22 cellular contexts compared by ENCODE assay signal in genomic region chr19:11210656-11210928, GRCh38. TPM values are rescaled to one million over a fixed set of nuclear protein-coding genes. Genes with fewer than 3 reads are reported as not detected.
DNase-seq lines count a peak whose midpoint lies in the region; ATAC-seq and TF ChIP-seq lines count a peak whose summit lies in the region.
"Had no signal": no experiment of that assay in that cellular context is flagged by ENCODE, and none has a peak within 500 bp of the region (broad histone marks: within the 10 kb centered on the region; RNA-seq: fewer than 3 reads in every experiment).

No MANE protein-coding gene starts in this region.

- H3K9me3 ChIP-seq in endodermal cell (ENCODE audit: control insufficient read depth, low read length) = no peaks in the 10 kb centered on the region

- H3K36me3 Mint-ChIP-seq in natural killer cell treated with Interleukin-12 subunit alpha and Interleukin-12 subunit beta and Interleukin-15 and Interleukin-18, amount 100 ng/mL, for 72 hours = no peaks in the 10 kb centered on the region
- H3K36me3 Mint-ChIP-seq in natural killer cell (no peaks in the 10 kb centered on the region), endodermal cell (ENCODE audit: low read depth) (peaks cover 36% of the 10 kb centered on the region)
- H3K36me3 Mint-ChIP-seq in activated T-helper 1 cell treated with anti-CD3 and anti-CD28 coated beads, Interleukin-12 subunit alpha, Interleukin-12 subunit beta, Interleukin-2, Interleukin-4 antibody, amounts not matched to agents 30 ng/mL and 10 ng/mL and 1 ng/mL, durations not matched to agents 14 hours and 24 hours and 36 hours (ENCODE audit: low read depth) = no peaks in the 10 kb centered on the region
- H3K36me3 Mint-ChIP-seq in stimulated activated naive B cell treated with anti-CD40 and anti-IgM and Interleukin-4, amounts not matched to agents 10 μg/mL and 1 μg/mL and 100 μg/mL, for 72 hours = peaks cover 8 to 25% of the 10 kb centered on the region in 2 donors
- H3K36me3 Mint-ChIP-seq: CD8-positive, alpha-beta memory T cell had no signal

- H3K27me3 ChIP-seq in endodermal cell (ENCODE audit: control insufficient read depth, insufficient read depth, low read length, poor library complexity, severe bottlenecking) = no peaks in the 10 kb centered on the region

- no peak for DNase-seq in natural killer cell treated with Interleukin-12 subunit alpha and Interleukin-12 subunit beta and Interleukin-15 and Interleukin-18, amount 100 ng/mL, for 72 hours (ENCODE audit: low spot score)
- DNase-seq in natural killer cell (no peak), caudate nucleus (lab: John Stamatoyannopoulos, UW) (no peak), endodermal cell (no peak)
- no peak for DNase-seq in activated T-helper 1 cell treated with anti-CD3 and anti-CD28 coated beads, Interleukin-12 subunit alpha, Interleukin-12 subunit beta, Interleukin-2, Interleukin-4 antibody, amounts not matched to agents 30 ng/mL and 10 ng/mL and 1 ng/mL, durations not matched to agents 14 hours and 24 hours and 36 hours (ENCODE audit: low spot score)
- DNase-seq in stimulated activated naive B cell treated with anti-CD40 and anti-IgM and Interleukin-4, amounts not matched to agents 10 μg/mL and 1 μg/mL and 100 μg/mL, for 72 hours = no peak
- DNase-seq: ACHN; C1 segment of cervical spinal cord; CD8-positive, alpha-beta memory T cell; DMS79; KBM-7; NCI-H1105; NCI-H1694; NCI-H2081 treated with DMSO at 0.1 percent for 48 hours; NCI-H748 treated with DMSO at 0.1 percent for 48 hours; OCI-M1; SHP77 had no signal

- intact Hi-C loops in natural killer cell (cut with micrococcal nuclease) = no loop called here
- intact Hi-C loops in activated T-helper 1 cell treated with anti-CD3 and anti-CD28 coated beads, Interleukin-12 subunit alpha, Interleukin-12 subunit beta, Interleukin-2, Interleukin-4 antibody, amounts not matched to agents 30 ng/mL and 10 ng/mL and 1 ng/mL, durations not matched to agents 14 hours and 24 hours and 36 hours (cut with micrococcal nuclease) = no loop called here

- TF ChIP-seq CTCF in natural killer cell (IDR thresholded peaks at IDR 0.05) = no peak
- no peak for TF ChIP-seq CTCF in endodermal cell (conservative IDR thresholded peaks at IDR 0.05)

- peaks cover 25% of the 10 kb centered on the region for H3K36me3 ChIP-seq in endodermal cell (ENCODE audit: control insufficient read depth, insufficient read depth, low read length)

- H3K27ac ChIP-seq in caudate nucleus (ENCODE audit: low read depth, low read length) (no peak overlapping the region), endodermal cell (ENCODE audit: low read depth, low read length) (no peak overlapping the region)
- H3K27ac ChIP-seq: SK-N-MC had no signal

- H3K9me3 Mint-ChIP-seq in natural killer cell treated with Interleukin-12 subunit alpha and Interleukin-12 subunit beta and Interleukin-15 and Interleukin-18, amount 100 ng/mL, for 72 hours = peaks cover 6% of the 10 kb centered on the region
- H3K9me3 Mint-ChIP-seq in natural killer cell (no peaks in the 10 kb centered on the region), endodermal cell (no peaks in the 10 kb centered on the region)
- H3K9me3 Mint-ChIP-seq in activated T-helper 1 cell treated with anti-CD3 and anti-CD28 coated beads, Interleukin-12 subunit alpha, Interleukin-12 subunit beta, Interleukin-2, Interleukin-4 antibody, amounts not matched to agents 30 ng/mL and 10 ng/mL and 1 ng/mL, durations not matched to agents 14 hours and 24 hours and 36 hours = peaks cover 13% of the 10 kb centered on the region
- peaks cover 14 to 15% of the 10 kb centered on the region in 2 donors for H3K9me3 Mint-ChIP-seq in stimulated activated naive B cell treated with anti-CD40 and anti-IgM and Interleukin-4, amounts not matched to agents 10 μg/mL and 1 μg/mL and 100 μg/mL, for 72 hours
- H3K9me3 Mint-ChIP-seq: CD8-positive, alpha-beta memory T cell had no signal

- H3K4me1 ChIP-seq in endodermal cell (ENCODE audit: control insufficient read depth, insufficient read depth, low read length) = no peaks in the 10 kb centered on the region

- peaks cover 12 to 14% of the 10 kb centered on the region in 2 donors for H3K4me1 Mint-ChIP-seq in natural killer cell treated with Interleukin-12 subunit alpha and Interleukin-12 subunit beta and Interleukin-15 and Interleukin-18, amount 100 ng/mL, for 72 hours (ENCODE audit: low read depth in 2 of 2)
- H3K4me1 Mint-ChIP-seq in natural killer cell (no peaks in the 10 kb centered on the region), endodermal cell (no peaks in the 10 kb centered on the region)
- no peaks in the 10 kb centered on the region for H3K4me1 Mint-ChIP-seq in activated T-helper 1 cell treated with anti-CD3 and anti-CD28 coated beads, Interleukin-12 subunit alpha, Interleukin-12 subunit beta, Interleukin-2, Interleukin-4 antibody, amounts not matched to agents 30 ng/mL and 10 ng/mL and 1 ng/mL, durations not matched to agents 14 hours and 24 hours and 36 hours (ENCODE audit: low read depth)
- peaks cover 14 to 15% of the 10 kb centered on the region in 2 donors for H3K4me1 Mint-ChIP-seq in stimulated activated naive B cell treated with anti-CD40 and anti-IgM and Interleukin-4, amounts not matched to agents 10 μg/mL and 1 μg/mL and 100 μg/mL, for 72 hours
- H3K4me1 Mint-ChIP-seq: CD8-positive, alpha-beta memory T cell had no signal

- peaks cover 0 to 5% of the 10 kb centered on the region in 2 donors for H3K27me3 Mint-ChIP-seq in natural killer cell treated with Interleukin-12 subunit alpha and Interleukin-12 subunit beta and Interleukin-15 and Interleukin-18, amount 100 ng/mL, for 72 hours
- H3K27me3 Mint-ChIP-seq in natural killer cell (ENCODE audit: low read depth in 2 of 2) (no peaks in the 10 kb centered on the region), endodermal cell (ENCODE audit: insufficient read depth) (no peaks in the 10 kb centered on the region)
- peaks cover 2% of the 10 kb centered on the region for H3K27me3 Mint-ChIP-seq in activated T-helper 1 cell treated with anti-CD3 and anti-CD28 coated beads, Interleukin-12 subunit alpha, Interleukin-12 subunit beta, Interleukin-2, Interleukin-4 antibody, amounts not matched to agents 30 ng/mL and 10 ng/mL and 1 ng/mL, durations not matched to agents 14 hours and 24 hours and 36 hours (ENCODE audit: insufficient read depth)
- H3K27me3 Mint-ChIP-seq in stimulated activated naive B cell treated with anti-CD40 and anti-IgM and Interleukin-4, amounts not matched to agents 10 μg/mL and 1 μg/mL and 100 μg/mL, for 72 hours = peaks cover 13 to 16% of the 10 kb centered on the region in 2 donors

- peak overlapping the region; percentile 71 to 72 for H3K27ac Mint-ChIP-seq in natural killer cell treated with Interleukin-12 subunit alpha and Interleukin-12 subunit beta and Interleukin-15 and Interleukin-18, amount 100 ng/mL, for 72 hours
- H3K27ac Mint-ChIP-seq in natural killer cell (peak overlapping the region in 1 of 2 donors; percentile 17), endodermal cell (no peak overlapping the region)
- peak overlapping the region; percentile 65 for H3K27ac Mint-ChIP-seq in activated T-helper 1 cell treated with anti-CD3 and anti-CD28 coated beads, Interleukin-12 subunit alpha, Interleukin-12 subunit beta, Interleukin-2, Interleukin-4 antibody, amounts not matched to agents 30 ng/mL and 10 ng/mL and 1 ng/mL, durations not matched to agents 14 hours and 24 hours and 36 hours
- H3K27ac Mint-ChIP-seq in stimulated activated naive B cell treated with anti-CD40 and anti-IgM and Interleukin-4, amounts not matched to agents 10 μg/mL and 1 μg/mL and 100 μg/mL, for 72 hours = peak overlapping the region; percentile 70

- H3K4me3 ChIP-seq in endodermal cell (ENCODE audit: low read length) = no peak overlapping the region
- H3K4me3 ChIP-seq: SK-N-MC had no signal

- no peak overlapping the region for H3K9ac ChIP-seq in endodermal cell (ENCODE audit: extremely low read depth, low read length, poor library complexity, severe bottlenecking)

- ATAC-seq in natural killer cell treated with Interleukin-12 subunit alpha and Interleukin-12 subunit beta and Interleukin-15 and Interleukin-18, amount 100 ng/mL, for 72 hours = no peak
- ATAC-seq in natural killer cell = no peak
- ATAC-seq in esophagus mucosa = peak; percentile 7
- ATAC-seq in stimulated activated naive B cell treated with anti-CD40 and anti-IgM and Interleukin-4, amounts not matched to agents 10 μg/mL and 1 μg/mL and 100 μg/mL, for 72 hours (replicated peaks) = no peak

- H3K4me3 Mint-ChIP-seq in natural killer cell treated with Interleukin-12 subunit alpha and Interleukin-12 subunit beta and Interleukin-15 and Interleukin-18, amount 100 ng/mL, for 72 hours = peak overlapping the region; percentile 61
- H3K4me3 Mint-ChIP-seq in natural killer cell (no peak overlapping the region), endodermal cell (no peak overlapping the region)
- no peak overlapping the region for H3K4me3 Mint-ChIP-seq in activated T-helper 1 cell treated with anti-CD3 and anti-CD28 coated beads, Interleukin-12 subunit alpha, Interleukin-12 subunit beta, Interleukin-2, Interleukin-4 antibody, amounts not matched to agents 30 ng/mL and 10 ng/mL and 1 ng/mL, durations not matched to agents 14 hours and 24 hours and 36 hours
- H3K4me3 Mint-ChIP-seq in stimulated activated naive B cell treated with anti-CD40 and anti-IgM and Interleukin-4, amounts not matched to agents 10 μg/mL and 1 μg/mL and 100 μg/mL, for 72 hours = peak overlapping the region in 1 of 2 donors; percentile 41
- H3K4me3 Mint-ChIP-seq: CD8-positive, alpha-beta memory T cell had no signal

- WGBS in endodermal cell (ENCODE audit: insufficient coverage in 1 of 2, insufficient read length in 1 of 2), 2 experiments = 97 to 100% methylated on average over 1 of the region's 1 CpG

RNA-seq across cellular contexts. Expression of gene KANK2, which starts 13.2 kb away (rescaled TPM):
- total RNA-seq in natural killer cell treated with Interleukin-12 subunit alpha and Interleukin-12 subunit beta and Interleukin-15 and Interleukin-18, amount 100 ng/mL, for 72 hours = 1 to 10 TPM; 3.9 to 5.2 TPM
- total RNA-seq in natural killer cell (1 to 10 TPM in 1 of 3 donors, under 1 TPM in 2; 0.82 to 1.3 (median 0.85) TPM), esophagus mucosa (8.9 TPM), endodermal cell (10 to 100 TPM; 74.2 to 87.7 TPM)
- 2.7 and 3.9 TPM in 2 replicates for total RNA-seq in activated T-helper 1 cell treated with anti-CD3 and anti-CD28 coated beads, Interleukin-12 subunit alpha, Interleukin-12 subunit beta, Interleukin-2, Interleukin-4 antibody, amounts not matched to agents 30 ng/mL and 10 ng/mL and 1 ng/mL, durations not matched to agents 14 hours and 24 hours and 36 hours
- 27.0 TPM for polyA plus RNA-seq in endodermal cell (2013, experiment 1 of 2)
- 29.6 TPM for polyA plus RNA-seq in endodermal cell (2013, experiment 2 of 2)

RNA-seq across cellular contexts. Expression of gene ANGPTL8, which starts 28.8 kb away (rescaled TPM):
- not detected for total RNA-seq in natural killer cell treated with Interleukin-12 subunit alpha and Interleukin-12 subunit beta and Interleukin-15 and Interleukin-18, amount 100 ng/mL, for 72 hours
- total RNA-seq in natural killer cell (not detected), esophagus mucosa (not detected), endodermal cell (not detected)
- total RNA-seq in activated T-helper 1 cell treated with anti-CD3 and anti-CD28 coated beads, Interleukin-12 subunit alpha, Interleukin-12 subunit beta, Interleukin-2, Interleukin-4 antibody, amounts not matched to agents 30 ng/mL and 10 ng/mL and 1 ng/mL, durations not matched to agents 14 hours and 24 hours and 36 hours = not detected in 2 replicates
- not detected for polyA plus RNA-seq in endodermal cell (2013, experiment 1 of 2)
- not detected for polyA plus RNA-seq in endodermal cell (2013, experiment 2 of 2)
- total RNA-seq: CD8-positive, alpha-beta memory T cell; H4; NCI-H460; RPMI7951 had no signal
- polyA plus RNA-seq: CD8-positive, alpha-beta memory T cell had no signal

RNA-seq across cellular contexts. Expression of gene DOCK6, which starts 51.7 kb away (rescaled TPM):
- total RNA-seq in natural killer cell treated with Interleukin-12 subunit alpha and Interleukin-12 subunit beta and Interleukin-15 and Interleukin-18, amount 100 ng/mL, for 72 hours = 1 to 10 TPM; 1.7 to 2.6 TPM
- total RNA-seq in natural killer cell = 1 to 10 TPM in 1 of 3 donors, under 1 TPM in 2; 0.82 to 2.3 (median 0.86) TPM
- total RNA-seq in activated T-helper 1 cell treated with anti-CD3 and anti-CD28 coated beads, Interleukin-12 subunit alpha, Interleukin-12 subunit beta, Interleukin-2, Interleukin-4 antibody, amounts not matched to agents 30 ng/mL and 10 ng/mL and 1 ng/mL, durations not matched to agents 14 hours and 24 hours and 36 hours = 1.1 and 1.2 TPM in 2 replicates
- 49.1 TPM for total RNA-seq in esophagus mucosa
- 100 to 1,000 TPM in 1 of 2 donors, 10 to 100 TPM in 1; 93.8 to 111 TPM for total RNA-seq in endodermal cell
- polyA plus RNA-seq in endodermal cell (2013, experiment 1 of 2) = 35.2 TPM
- polyA plus RNA-seq in endodermal cell (2013, experiment 2 of 2) = 36.4 TPM

RNA-seq across cellular contexts. Expression of gene SPC24, which starts 55.0 kb away (rescaled TPM):
- total RNA-seq in natural killer cell treated with Interleukin-12 subunit alpha and Interleukin-12 subunit beta and Interleukin-15 and Interleukin-18, amount 100 ng/mL, for 72 hours = 10 to 100 TPM; 26.6 to 48.3 TPM
- 1 to 10 TPM; 1.7 to 6.1 (median 4.1) TPM for total RNA-seq in natural killer cell
- total RNA-seq in activated T-helper 1 cell treated with anti-CD3 and anti-CD28 coated beads, Interleukin-12 subunit alpha, Interleukin-12 subunit beta, Interleukin-2, Interleukin-4 antibody, amounts not matched to agents 30 ng/mL and 10 ng/mL and 1 ng/mL, durations not matched to agents 14 hours and 24 hours and 36 hours = 30.3 and 30.4 TPM in 2 replicates
- 17.1 TPM for total RNA-seq in esophagus mucosa
- 10 to 100 TPM; 35.4 to 50.0 TPM for total RNA-seq in endodermal cell
- polyA plus RNA-seq in endodermal cell (2013, experiment 1 of 2) = 29.9 TPM
- polyA plus RNA-seq in endodermal cell (2013, experiment 2 of 2) = 34.5 TPM
- polyA plus RNA-seq: CD8-positive, alpha-beta memory T cell had no signal

Comparison
In these comparisons a context has a peak if more than half of its experiments do, and no peak if none do; other contexts are left out.
1. RNA of gene DOCK6, which starts 51.7 kb away (total RNA-seq): 93.8 to 111 TPM in endodermal cell and 49.1 TPM in esophagus mucosa (single experiment); 1.7 to 2.6 TPM in natural killer cell treated with Interleukin-12 subunit alpha and Interleukin-12 subunit beta and Interleukin-15 and Interleukin-18, amount 100 ng/mL, for 72 hours, 1.1 to 1.2 TPM in activated T-helper 1 cell treated with anti-CD3 and anti-CD28 coated beads, Interleukin-12 subunit alpha, Interleukin-12 subunit beta, Interleukin-2, Interleukin-4 antibody, amounts not matched to agents 30 ng/mL and 10 ng/mL and 1 ng/mL, durations not matched to agents 14 hours and 24 hours and 36 hours and 0.82 to 2.3 TPM in natural killer cell; every median in the first group is over 10 times any median in the second.